ENCODE assay signal across 26 cellular contexts in the genomic region with DNA sequence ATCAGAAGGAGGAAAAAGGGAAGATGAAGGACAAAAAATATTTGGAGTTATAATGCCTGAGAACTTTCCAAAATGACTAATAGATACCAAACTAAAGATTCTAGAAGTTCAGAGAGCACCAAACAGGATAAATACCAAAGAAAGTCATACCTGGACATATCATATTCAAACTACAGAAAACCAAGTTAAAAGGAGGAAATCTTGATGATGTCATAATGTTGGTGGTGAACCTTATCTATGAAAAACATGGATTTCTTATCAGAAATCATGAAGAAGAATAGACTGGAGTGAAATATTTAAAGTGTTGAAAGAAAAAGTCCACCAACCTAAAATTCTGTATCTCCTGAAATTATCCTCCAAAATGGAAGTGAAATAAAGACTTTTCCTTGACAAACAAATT.
"Had no signal": no experiment of that assay in that cellular context is flagged by ENCODE, and none has a peak within 500 bp of the region (broad histone marks: within the 10 kb centered on the region; RNA-seq: fewer than 3 reads in every experiment).

No MANE protein-coding gene starts in this region.

- H3K36me3 Mint-ChIP-seq: mesothelial cell of epicardium, naive B cell had no signal

- H3K27ac Mint-ChIP-seq: dendritic cell treated with granulocyte-macrophage colony-stimulating factor and Interleukin-4, amounts not matched to agents 40 ng/mL and 50 ng/mL, for 4 days; effector memory CD8-positive, alpha-beta T cell; mesothelial cell of epicardium; naive B cell had no signal

- H3K27ac ChIP-seq: colonic mucosa, epithelial cell of prostate, esophagus squamous epithelium, gastrocnemius medialis, heart right ventricle, left lung, lower lobe of right lung had no signal

- H3K4me3 ChIP-seq: colonic mucosa, esophagus squamous epithelium, gastrocnemius medialis, heart right ventricle, left lung, lower lobe of right lung, mucosa of descending colon had no signal

- H3K4me1 Mint-ChIP-seq: naive B cell had no signal

- FAIRE-seq: islet of Langerhans, keratinocyte had no signal

- ATAC-seq: effector memory CD8-positive, alpha-beta T cell; esophagus mucosa; gastrocnemius medialis; heart right ventricle; left cardiac atrium; left lung; left ventricle myocardium superior; lower lobe of right lung; mucosa of descending colon had no signal

- H3K4me1 ChIP-seq: colonic mucosa, esophagus squamous epithelium, gastrocnemius medialis, heart right ventricle, left lung, lower lobe of right lung had no signal

- H3K36me3 ChIP-seq: colonic mucosa, esophagus squamous epithelium, gastrocnemius medialis, heart right ventricle, left lung, lower lobe of right lung had no signal

- H3K4me3 Mint-ChIP-seq: dendritic cell treated with granulocyte-macrophage colony-stimulating factor and Interleukin-4, amounts not matched to agents 40 ng/mL and 50 ng/mL, for 4 days; effector memory CD8-positive, alpha-beta T cell; mesothelial cell of epicardium; naive B cell had no signal

- H3K27me3 ChIP-seq: colonic mucosa, esophagus squamous epithelium, gastrocnemius medialis, heart right ventricle, left lung had no signal

- H3K9me3 ChIP-seq: colonic mucosa, gastrocnemius medialis, heart right ventricle, left lung, lower lobe of right lung, mucosa of descending colon had no signal

- DNase-seq: colonic mucosa; cortex of kidney; effector CD8-positive, alpha-beta T cell; effector memory CD8-positive, alpha-beta T cell; erythroblast; esophagus squamous epithelium; foreskin fibroblast; foreskin melanocyte; gastrocnemius medialis; glutamatergic neuron; head of caudate nucleus; heart right ventricle; hippocampal formation; left cardiac atrium; left lung; left ventricle myocardium superior; lower lobe of right lung; mesenchymal stem cell; mucosa of descending colon; naive B cell had no signal

- H3K27me3 Mint-ChIP-seq: dendritic cell treated with granulocyte-macrophage colony-stimulating factor and Interleukin-4, amounts not matched to agents 40 ng/mL and 50 ng/mL, for 4 days; effector memory CD8-positive, alpha-beta T cell; naive B cell had no signal
